In genomic region chr22:49958462-49958921, GRCh38 we compare ENCODE assay signal across 1 cellular context.
TF ChIP-seq lines count a peak whose summit lies in the region.

No MANE protein-coding gene starts in this region.

TF ChIP-seq in H1, 55 proteins besides CTCF, POLR2A, EP300 and RAD21:
- TF ChIP-seq SUZ12 (IDR thresholded peaks at IDR 0.05; ENCODE audit: low read length), result no peak
- TF ChIP-seq SP4 (IDR thresholded peaks at IDR 0.05; ENCODE audit: low read length), result no peak
- TF ChIP-seq POLR2AphosphoS5 (IDR thresholded peaks at IDR 0.05; ENCODE audit: low read depth, low read length), result no peak
- TF ChIP-seq SIN3A (conservative IDR thresholded peaks at IDR 0.05 in 1 of 2, IDR thresholded peaks at IDR 0.05 in 1 of 2; ENCODE audit: low read depth in 1 of 2, low read length in 2 of 2), result no peak
- TF ChIP-seq CTBP2 (IDR thresholded peaks at IDR 0.05; ENCODE audit: borderline replicate concordance, insufficient read depth, insufficient read length, low read length), result no peak
